8 cellular contexts compared by ENCODE assay signal in the genomic region with DNA sequence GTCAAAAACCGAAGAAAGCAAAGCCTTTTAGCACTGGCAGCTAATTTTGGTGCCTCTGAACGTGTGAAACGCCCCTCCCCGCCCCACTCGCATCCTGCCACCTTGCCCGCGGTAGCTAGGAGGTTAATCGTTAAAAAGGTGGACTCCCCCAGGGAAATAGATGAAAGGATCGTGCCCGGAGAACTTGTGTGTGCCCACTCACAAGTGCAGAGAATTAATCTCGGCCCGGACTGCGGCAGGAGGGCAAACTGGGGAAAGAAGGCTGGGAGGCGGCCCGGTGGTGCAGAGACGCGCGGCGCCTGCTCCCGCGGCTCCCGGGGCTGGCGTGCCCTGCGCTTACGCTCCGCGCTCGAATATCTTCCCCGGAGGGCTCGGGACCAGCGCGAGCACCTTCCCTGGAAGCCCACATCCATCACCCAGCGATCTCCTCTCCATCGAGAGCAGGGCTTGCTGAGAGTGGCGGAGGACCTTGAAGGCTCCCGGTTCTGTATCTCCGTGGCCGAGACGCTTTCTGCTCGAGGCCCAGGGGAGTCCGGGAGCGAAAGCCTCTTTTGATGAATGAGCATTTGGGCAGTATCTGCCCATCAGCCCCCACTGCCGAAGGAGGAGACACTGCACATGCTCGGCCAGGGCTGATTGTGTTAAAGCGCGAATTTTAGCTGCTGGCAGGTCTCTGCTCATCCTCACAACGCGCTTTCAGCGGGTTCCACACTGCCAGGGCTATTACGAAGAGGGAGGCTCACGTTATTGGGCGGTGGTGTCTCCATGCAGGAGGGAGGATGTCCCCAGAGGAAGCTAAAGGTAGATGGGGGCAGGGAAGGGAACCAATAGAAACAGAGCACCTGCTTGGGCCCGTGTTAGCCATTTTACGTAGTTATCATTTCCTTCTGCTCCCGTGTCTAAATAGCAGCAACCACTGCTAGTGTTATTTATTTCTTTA. TPM values are rescaled to one million over a fixed set of nuclear protein-coding genes. Genes with fewer than 3 reads are reported as not detected.
A peak's percentile ranks its signal among the peaks of the same experiment; 100 is the strongest.
DNase-seq lines count a peak whose midpoint lies in the region; ATAC-seq and TF ChIP-seq lines count a peak whose summit lies in the region.

No MANE protein-coding gene starts in this region.

- H3K9me3 ChIP-seq in BLaER1 (no peaks in the 10 kb centered on the region), PC-9 (ENCODE audit: insufficient read depth, low read depth) (no peaks in the 10 kb centered on the region; the same call in 1 of the 2 replicates), iPS-18c (ENCODE audit: control insufficient read depth, insufficient read depth, low read length) (no peaks in the 10 kb centered on the region)

- H3K4me3 ChIP-seq in BLaER1, result peak overlapping the region; percentile 63
- peak overlapping the region; percentile 71 for H3K4me3 ChIP-seq in PC-9
- H3K4me3 ChIP-seq in brain microvascular endothelial cell (ENCODE audit: low read depth, low read length), result peak overlapping the region; percentile 57
- peak overlapping the region; percentile 62 for H3K4me3 ChIP-seq in iPS-18c (ENCODE audit: insufficient read depth, low read depth, low read length)

- H3K27ac ChIP-seq in BLaER1, result no peak overlapping the region
- H3K27ac ChIP-seq in PC-9, result no peak overlapping the region
- no peak overlapping the region for H3K27ac ChIP-seq in brain microvascular endothelial cell

- DNase-seq in PC-9 (peak in 1 of 2 experiments; percentile 38), brain microvascular endothelial cell (no peak), sciatic nerve (ENCODE audit: low spot score) (peak; percentile 53), A172 (ENCODE audit: low spot score) (no peak)

- BruUV-seq in PC-9 (replicated peaks; lab: Mats Ljungman, UMichigan), result no TSS peak

- H3F3A ChIP-seq in PC-9 (ENCODE audit: insufficient read depth, low read depth), result no peaks in the 10 kb centered on the region

- TF ChIP-seq POLR2A in GM19193 (IDR thresholded peaks at IDR 0.05; ENCODE audit: extremely low read depth, insufficient read depth, insufficient read length), result peak; percentile 28

- CTCF ChIA-PET in PC-9 (lab: Charles Lee), result no interaction called here

- peak overlapping the region; percentile 95 for H2AFZ ChIP-seq in PC-9

- H3K27me3 ChIP-seq in BLaER1, result peaks cover 48% of the 10 kb centered on the region
- H3K27me3 ChIP-seq in PC-9 (ENCODE audit: insufficient read depth, low read depth), result no peaks in the 10 kb centered on the region
- H3K27me3 ChIP-seq in brain microvascular endothelial cell (replicated peaks), result no peaks in the 10 kb centered on the region

- H3K79me2 ChIP-seq in PC-9 (ENCODE audit: low read depth), result no peaks in the 10 kb centered on the region

- H3K4me1 ChIP-seq in BLaER1 (peaks cover 19% of the 10 kb centered on the region), PC-9 (replicated peaks; ENCODE audit: insufficient read depth) (peaks cover 11% of the 10 kb centered on the region; the same call in 1 of the 2 replicates)

- intact Hi-C loops in PC-9 (cut with micrococcal nuclease; ENCODE audit: unreplicated experiment), result loop anchor here (1.0 to 5.0 kb wide), 2 partner anchors 35 to 98 kb away; no protein-coding TSS in a partner anchor
- intact Hi-C loops in sciatic nerve (cut with DNase I), result loop anchor here (2.0 kb wide), 1 partner anchor 32 kb away; no protein-coding TSS in a partner anchor

- no peaks in the 10 kb centered on the region for H3K36me3 ChIP-seq in BLaER1
- no peaks in the 10 kb centered on the region for H3K36me3 ChIP-seq in PC-9 (ENCODE audit: low read depth)
- no peaks in the 10 kb centered on the region for H3K36me3 ChIP-seq in brain microvascular endothelial cell (replicated peaks)

- peak overlapping the region; percentile 84 for H3K4me2 ChIP-seq in BLaER1
- H3K4me2 ChIP-seq in PC-9, result peak overlapping the region; percentile 99

- in situ Hi-C loops in brain microvascular endothelial cell (cut with HindIII; ENCODE audit: low pct_ligation_motif_present, low sequenced_read_pairs), result no loop called here

- H4K20me1 ChIP-seq in BLaER1 (0 out of 2 replicates have a peak, but pooled peaks cover 12% of the 10 kb centered on the region), PC-9 (ENCODE audit: insufficient read depth) (no peaks in the 10 kb centered on the region)

- no peak overlapping the region for H3K9ac ChIP-seq in BLaER1

- TF ChIP-seq CTCF in PC-9 (conservative IDR thresholded peaks at IDR 0.05) (no peak), brain microvascular endothelial cell (IDR thresholded peaks at IDR 0.05; ENCODE audit: low read depth, low read length, missing control alignments) (no peak)

- ATAC-seq in HG03354 (IDR thresholded peaks at IDR 0.05; ENCODE audit: poor library complexity, severe bottlenecking, unreplicated experiment) (peak; percentile 57), sciatic nerve (peak; percentile 82)

- H3K9me2 ChIP-seq in PC-9 (ENCODE audit: insufficient read depth), result no peaks in the 10 kb centered on the region

- POLR2A ChIA-PET in PC-9 (lab: Charles Lee; ENCODE audit: unreplicated experiment), result no interaction called here

RNA-seq across cellular contexts. Expression of a gene that starts 1.3 kb away (rescaled TPM):
- total RNA-seq in PC-9 (2021) (1.2 and 4.0 TPM in 2 replicates), sciatic nerve (0.40 TPM)
- not detected in 2 replicates for total RNA-seq in A172 (2014; rRNA removed; shearing (Covaris generic))
